Comparison of ENCODE assay signal across 8 cellular contexts in the genomic region with DNA sequence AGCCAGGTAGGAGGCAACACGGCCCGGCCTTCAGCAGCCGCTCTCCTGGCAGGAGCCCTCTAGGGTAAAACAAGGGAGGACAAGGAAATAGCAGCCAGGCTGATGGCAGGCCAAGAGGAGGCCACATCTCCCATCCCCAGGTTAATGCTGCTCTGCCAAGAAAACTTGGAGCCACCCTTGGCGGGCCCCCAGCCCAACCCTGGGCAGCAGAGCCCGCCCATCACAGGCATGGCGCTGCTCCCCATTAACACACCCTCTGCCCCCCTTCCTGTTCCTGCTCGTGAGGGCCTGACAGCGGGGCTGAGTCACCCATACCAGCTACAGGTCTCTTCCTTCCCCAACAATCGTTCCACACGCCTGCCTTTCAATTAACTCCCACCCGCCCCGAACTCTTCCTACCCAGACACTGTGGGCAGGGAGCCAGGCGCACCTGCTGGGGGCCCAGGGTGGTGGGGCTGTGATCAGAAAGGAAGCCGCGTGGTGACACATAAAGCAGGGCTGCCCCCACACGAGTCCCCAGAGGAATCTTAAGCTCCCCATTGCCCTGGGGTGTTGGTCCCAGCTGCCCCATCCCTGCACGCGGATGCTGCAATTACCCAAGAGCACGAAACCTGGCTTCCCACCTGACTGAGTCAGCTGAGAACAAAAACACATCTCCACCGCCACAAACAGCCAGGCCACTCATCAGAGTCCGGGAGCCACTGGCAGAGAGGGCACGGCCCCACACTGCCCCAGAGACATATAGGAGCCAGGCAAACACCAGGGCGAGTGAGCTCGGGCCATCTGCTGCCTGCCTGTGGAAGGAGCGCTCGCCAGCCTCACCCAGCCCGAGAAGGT. TPM values are rescaled to one million over a fixed set of nuclear protein-coding genes. Genes with fewer than 3 reads are reported as not detected.
DNase-seq lines count a peak whose midpoint lies in the region; ATAC-seq and TF ChIP-seq lines count a peak whose summit lies in the region.

A gene with protein sequence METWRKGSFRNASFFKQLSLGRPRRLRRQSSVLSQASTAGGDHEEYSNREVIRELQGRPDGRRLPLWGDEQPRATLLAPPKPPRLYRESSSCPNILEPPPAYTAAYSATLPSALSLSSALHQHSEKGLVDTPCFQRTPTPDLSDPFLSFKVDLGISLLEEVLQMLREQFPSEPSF (plus strand): TSS at position 671 of the 837 bp plus-strand sequence. CDS start 516 bp downstream, outside the sequence.

- ATAC-seq in HG03354 (IDR thresholded peaks at IDR 0.05; ENCODE audit: poor library complexity, severe bottlenecking, unreplicated experiment) (peak; percentile 56), left colon (peak; percentile 43)

- H3K27ac Mint-ChIP-seq in activated naive CD8-positive, alpha-beta T cell treated with anti-CD3 and anti-CD28 coated beads for 36 hours: peak within 1 kb of the TSS; percentile 96

- POLR2A ChIA-PET in RWPE1 (lab: Yijun Ruan, JAX; ENCODE audit: low non-redundant PET): interaction anchor here (0.6 to 1.2 kb wide), 3 partner anchors 9 to 44 kb away, joined by 3 read pairs; no protein-coding TSS in a partner anchor

- TF ChIP-seq CTCF in RWPE1 (conservative IDR thresholded peaks at IDR 0.05; ENCODE audit: low read depth): no peak

- CTCF ChIA-PET in RWPE1 (lab: Yijun Ruan, JAX): interaction anchor here (0.6 to 3.1 kb wide), 5 partner anchors 12 to 328 kb away, joined by 3 to 18 read pairs (median 5); partner anchors contain the start of genes BAHD1 and VPS18

- peak; percentile 26 for DNase-seq in SIG-M5 treated with dmso at 0.1 percent for 504 hours (lab: John Stamatoyannopoulos, UW; ENCODE audit: unreplicated experiment)
- no peak for DNase-seq in SIG-M5 (lab: John Stamatoyannopoulos, UW)
- DNase-seq in RWPE1 (ENCODE audit: low spot score): peak; percentile 91
- peak; percentile 83 for DNase-seq in activated naive CD8-positive, alpha-beta T cell treated with anti-CD3 and anti-CD28 coated beads for 36 hours
- peak; percentile 60 to 84 for DNase-seq in left colon
- DNase-seq in stimulated activated CD8-positive, alpha-beta memory T cell treated with anti-CD3 and anti-CD28 coated beads, Interleukin-15, amount 100 ng/mL, for 1 hour (ENCODE audit: low read depth): peak; percentile 19
- DNase-seq in GM03348 (ENCODE audit: low spot score): no peak

- intact Hi-C loops in left colon (cut with DNase I, micrococcal nuclease): no loop called here

- peaks cover 5% of the 10 kb centered on the region for H3K36me3 Mint-ChIP-seq in activated naive CD8-positive, alpha-beta T cell treated with anti-CD3 and anti-CD28 coated beads for 36 hours

- peak within 1 kb of the TSS; percentile 65 for H3K4me3 Mint-ChIP-seq in activated naive CD8-positive, alpha-beta T cell treated with anti-CD3 and anti-CD28 coated beads for 36 hours

- no peaks in the 10 kb centered on the region for H3K9me3 Mint-ChIP-seq in activated naive CD8-positive, alpha-beta T cell treated with anti-CD3 and anti-CD28 coated beads for 36 hours

- H3K4me1 Mint-ChIP-seq in activated naive CD8-positive, alpha-beta T cell treated with anti-CD3 and anti-CD28 coated beads for 36 hours: peaks cover 43% of the 10 kb centered on the region

- no peaks in the 10 kb centered on the region for H3K27me3 Mint-ChIP-seq in activated naive CD8-positive, alpha-beta T cell treated with anti-CD3 and anti-CD28 coated beads for 36 hours

- peak within 1 kb of the TSS; percentile 99 for H3K27ac ChIP-seq in RWPE1

RNA-seq across cellular contexts. Expression of the gene that starts here (rescaled TPM):
- under 1 TPM; 0.43 to 0.50 TPM for total RNA-seq in activated naive CD8-positive, alpha-beta T cell treated with anti-CD3 and anti-CD28 coated beads for 36 hours
- total RNA-seq in left colon: under 1 TPM; 0.25 to 0.61 TPM

Comparison
In these comparisons a context has a peak if more than half of its experiments do, and no peak if none do; other contexts are left out.
1. DNase-seq: peak in SIG-M5 treated with dmso at 0.1 percent for 504 hours (single experiment), RWPE1 (single experiment) and stimulated activated CD8-positive, alpha-beta memory T cell treated with anti-CD3 and anti-CD28 coated beads, Interleukin-15, amount 100 ng/mL, for 1 hour (single experiment); none in SIG-M5 (single experiment) and GM03348 (single experiment).
2. Peak in DNase-seq in activated naive CD8-positive, alpha-beta T cell treated with anti-CD3 and anti-CD28 coated beads for 36 hours; RNA of the gene not detected or under 1 TPM.
3. Peak in DNase-seq and ATAC-seq in left colon; RNA of the gene not detected or under 1 TPM.